Comparison of ENCODE assay signal across 6 cellular contexts in the genomic region with DNA sequence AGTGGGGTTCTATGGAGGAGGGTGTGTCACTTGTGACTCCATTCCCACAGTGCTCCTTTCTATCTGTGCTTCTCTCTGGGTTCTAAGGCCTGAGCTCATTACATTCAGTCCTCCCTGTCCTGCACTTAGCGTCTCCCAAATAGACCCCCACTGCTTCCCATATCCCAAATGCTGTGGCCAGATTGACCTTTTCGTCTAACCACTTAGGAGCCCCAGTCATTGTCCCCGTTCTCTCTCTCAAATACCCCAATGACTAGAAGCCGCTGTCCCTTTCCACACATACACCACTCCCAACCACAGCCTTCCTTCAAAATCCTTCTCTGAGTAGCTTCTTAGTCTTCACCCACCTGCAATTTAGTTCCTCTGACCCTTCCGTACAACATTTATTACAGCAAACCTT.
"Had no signal": no experiment of that assay in that cellular context is flagged by ENCODE, and none has a peak within 500 bp of the region (broad histone marks: within the 10 kb centered on the region; RNA-seq: fewer than 3 reads in every experiment).

No MANE protein-coding gene starts in this region.

- ATAC-seq: HepG2, K562 had no signal

- H3K4me3 Mint-ChIP-seq: IgD-negative memory B cell had no signal

- H3K27ac Mint-ChIP-seq: IgD-negative memory B cell had no signal

- DNase-seq: IMR-90, KBM-7 had no signal

- H3K4me3 ChIP-seq: K562 had no signal

- H3K27ac ChIP-seq: HL-60 had no signal

- H3K4me1 Mint-ChIP-seq: IgD-negative memory B cell had no signal
